Comparison of ENCODE assay signal across 36 cellular contexts in genomic region chr7:85067371-85067770, GRCh38.
"Had no signal": no experiment of that assay in that cellular context is flagged by ENCODE, and none has a peak within 500 bp of the region (broad histone marks: within the 10 kb centered on the region; RNA-seq: fewer than 3 reads in every experiment).

No MANE protein-coding gene starts in this region.

- H3K36me3 Mint-ChIP-seq: activated CD8-positive, alpha-beta memory T cell treated with anti-CD3 and anti-CD28 coated beads, Interleukin-2, amount 10 ng/mL, durations not matched to agents 7 days and 5 days; activated naive CD4-positive, alpha-beta T cell treated with anti-CD3 and anti-CD28 coated beads, Interleukin-2, amount 10 ng/mL, durations not matched to agents 7 days and 5 days; activated naive CD8-positive, alpha-beta T cell; brain had no signal

- DNase-seq: activated CD4-positive, alpha-beta memory T cell treated with anti-CD3 and anti-CD28 coated beads, Interleukin-2, amount 10 ng/mL, durations not matched to agents 7 days and 5 days; activated CD4-positive, alpha-beta T cell treated with anti-CD3 and anti-CD28 coated beads for 1 hour; activated CD4-positive, alpha-beta T cell treated with anti-CD3 and anti-CD28 coated beads for 48 hours; activated CD4-positive, CD25-positive, alpha-beta regulatory T cell; activated CD8-positive, alpha-beta memory T cell treated with anti-CD3 and anti-CD28 coated beads for 24 hours; activated CD8-positive, alpha-beta memory T cell treated with anti-CD3 and anti-CD28 coated beads, Interleukin-2, amount 10 ng/mL, durations not matched to agents 7 days and 5 days; activated CD8-positive, alpha-beta memory T cell treated with anti-CD3 and anti-CD28 coated beads, Interleukin-2, amount 50 U/mL, for 48 hours; activated effector memory CD4-positive, alpha-beta T cell treated with Interleukin-2 at 50 U/mL for 16 hours; activated naive CD4-positive, alpha-beta T cell treated with anti-CD3 and anti-CD28 coated beads, Interleukin-2, amount 10 ng/mL, durations not matched to agents 7 days and 5 days; activated naive CD8-positive, alpha-beta T cell treated with anti-CD3 and anti-CD28 coated beads, Interleukin-2, amount 50 U/mL, for 24 hours; activated T-cell treated with anti-CD3 and anti-CD28 coated beads, Interleukin-2, amount 50 U/mL, for 48 hours; anterior cingulate cortex; caudate nucleus; Kasumi-1; KG1; MG63; NCI-H1048; NCI-H1105 treated with DMSO at 0.1 percent for 48 hours; NCI-H1436; NCI-H1694; NCI-H2029; NCI-H345; NCI-H524 treated with DMSO at 0.1 percent for 48 hours; NK-92 treated with Interleukin-12 subunit alpha and Interleukin-12 subunit beta, amount 100 ng/mL, for 24 hours; PC-3; Peyer's patch; SIG-M5; SW 1271; T-helper 1 cell; T-helper 2 cell; T-helper 9 cell; WERI-Rb-1 had no signal

- H3K4me1 ChIP-seq: Peyer's patch had no signal

- H3K4me3 Mint-ChIP-seq: activated CD4-positive, alpha-beta memory T cell treated with anti-CD3 and anti-CD28 coated beads, Interleukin-2, amount 10 ng/mL, durations not matched to agents 7 days and 5 days; activated CD8-positive, alpha-beta memory T cell treated with anti-CD3 and anti-CD28 coated beads, Interleukin-2, amount 10 ng/mL, durations not matched to agents 7 days and 5 days; activated naive CD4-positive, alpha-beta T cell treated with anti-CD3 and anti-CD28 coated beads, Interleukin-2, amount 10 ng/mL, durations not matched to agents 7 days and 5 days; activated naive CD8-positive, alpha-beta T cell; activated naive CD8-positive, alpha-beta T cell treated with anti-CD3 and anti-CD28 coated beads, Interleukin-2, amount 50 U/mL, for 24 hours; brain had no signal

- H3K27me3 Mint-ChIP-seq: activated CD4-positive, alpha-beta memory T cell treated with anti-CD3 and anti-CD28 coated beads, Interleukin-2, amount 10 ng/mL, durations not matched to agents 7 days and 5 days; activated CD8-positive, alpha-beta memory T cell treated with anti-CD3 and anti-CD28 coated beads, Interleukin-2, amount 10 ng/mL, durations not matched to agents 7 days and 5 days; activated naive CD4-positive, alpha-beta T cell treated with anti-CD3 and anti-CD28 coated beads, Interleukin-2, amount 10 ng/mL, durations not matched to agents 7 days and 5 days; activated naive CD8-positive, alpha-beta T cell; activated naive CD8-positive, alpha-beta T cell treated with anti-CD3 and anti-CD28 coated beads, Interleukin-2, amount 50 U/mL, for 24 hours; brain had no signal

- H3K9me3 Mint-ChIP-seq: activated naive CD4-positive, alpha-beta T cell treated with anti-CD3 and anti-CD28 coated beads, Interleukin-2, amount 10 ng/mL, durations not matched to agents 7 days and 5 days; activated naive CD8-positive, alpha-beta T cell treated with anti-CD3 and anti-CD28 coated beads, Interleukin-2, amount 50 U/mL, for 24 hours; brain had no signal

- ATAC-seq: activated CD8-positive, alpha-beta memory T cell treated with anti-CD3 and anti-CD28 coated beads, Interleukin-2, amount 10 ng/mL, durations not matched to agents 7 days and 5 days; activated naive CD8-positive, alpha-beta T cell treated with anti-CD3 and anti-CD28 coated beads, Interleukin-2, amount 50 U/mL, for 24 hours; PC-3; Right ventricle myocardium inferior had no signal

- H3K27me3 ChIP-seq: MG63, Peyer's patch had no signal

- H3K9me3 ChIP-seq: MG63, Peyer's patch had no signal

- H3K4me3 ChIP-seq: MG63, Peyer's patch had no signal

- H3K36me3 ChIP-seq: MG63, Peyer's patch, WERI-Rb-1 had no signal

- H3K4me1 Mint-ChIP-seq: activated CD4-positive, alpha-beta memory T cell treated with anti-CD3 and anti-CD28 coated beads, Interleukin-2, amount 10 ng/mL, durations not matched to agents 7 days and 5 days; activated CD8-positive, alpha-beta memory T cell treated with anti-CD3 and anti-CD28 coated beads, Interleukin-2, amount 10 ng/mL, durations not matched to agents 7 days and 5 days; activated naive CD4-positive, alpha-beta T cell treated with anti-CD3 and anti-CD28 coated beads, Interleukin-2, amount 10 ng/mL, durations not matched to agents 7 days and 5 days; activated naive CD8-positive, alpha-beta T cell treated with anti-CD3 and anti-CD28 coated beads, Interleukin-2, amount 50 U/mL, for 24 hours had no signal

- H3K27ac ChIP-seq: Peyer's patch, RWPE1, WERI-Rb-1 had no signal

- H3K27ac Mint-ChIP-seq: activated CD4-positive, alpha-beta memory T cell treated with anti-CD3 and anti-CD28 coated beads, Interleukin-2, amount 10 ng/mL, durations not matched to agents 7 days and 5 days; activated CD8-positive, alpha-beta memory T cell treated with anti-CD3 and anti-CD28 coated beads, Interleukin-2, amount 10 ng/mL, durations not matched to agents 7 days and 5 days; activated naive CD4-positive, alpha-beta T cell treated with anti-CD3 and anti-CD28 coated beads, Interleukin-2, amount 10 ng/mL, durations not matched to agents 7 days and 5 days; activated naive CD8-positive, alpha-beta T cell; activated naive CD8-positive, alpha-beta T cell treated with anti-CD3 and anti-CD28 coated beads, Interleukin-2, amount 50 U/mL, for 24 hours; brain had no signal
